Comparison of ENCODE assay signal across 8 cellular contexts in the genomic region with DNA sequence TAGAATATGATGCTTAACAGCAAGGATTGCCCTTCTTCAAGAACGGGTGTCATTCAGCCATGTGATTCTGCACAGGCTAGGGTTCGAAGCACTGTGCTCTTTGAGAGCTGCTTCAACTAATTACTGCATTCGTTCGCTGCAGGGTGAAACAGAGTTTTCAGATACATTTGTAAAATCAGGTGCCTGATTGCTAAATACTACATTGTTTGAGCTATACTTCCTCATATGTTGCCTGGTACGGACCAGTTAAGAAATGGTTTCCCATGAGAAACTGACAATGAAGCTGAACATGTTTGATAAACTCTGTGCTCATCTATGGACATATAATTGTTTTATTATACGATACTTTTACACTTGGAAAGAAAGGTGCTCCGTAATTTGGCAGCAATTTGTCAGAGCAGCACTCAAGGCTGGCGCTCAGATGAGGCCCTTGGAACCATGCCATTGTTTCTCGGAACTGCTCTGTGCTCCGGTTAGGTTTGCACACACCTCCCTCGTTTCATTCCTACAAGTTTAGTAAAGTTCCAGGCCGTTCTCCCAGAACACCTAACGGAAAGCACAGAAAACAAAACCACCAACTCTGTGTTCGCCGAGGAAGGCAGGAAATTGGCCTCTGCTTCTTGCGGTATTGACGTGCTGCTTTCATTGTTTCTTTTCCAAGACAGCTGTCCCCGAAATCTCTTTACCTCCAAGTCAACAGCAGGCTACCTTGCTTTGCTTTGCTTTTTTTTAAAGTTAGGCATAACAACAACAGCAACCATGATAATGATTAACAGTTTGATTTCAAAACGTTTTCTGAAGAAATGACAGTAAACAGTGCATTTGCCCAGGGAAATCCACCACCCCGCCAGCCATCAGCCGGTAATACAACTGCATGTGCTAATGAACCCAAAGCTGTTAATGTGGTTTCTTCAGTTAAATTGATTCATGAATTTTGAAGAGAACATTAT.
DNase-seq lines count a peak whose midpoint lies in the region; ATAC-seq, FAIRE-seq and TF ChIP-seq lines count a peak whose summit lies in the region.

No MANE protein-coding gene starts in this region.

- H3K9ac ChIP-seq in keratinocyte (ENCODE audit: control insufficient read depth, extremely low read depth, insufficient read depth, low read length) = no peak overlapping the region

- H2AFZ ChIP-seq in keratinocyte (ENCODE audit: control insufficient read depth, low read length) = peak overlapping the region; percentile 33

- no peaks in the 10 kb centered on the region for H3K79me2 ChIP-seq in keratinocyte (ENCODE audit: control insufficient read depth, insufficient read depth, low read length)

- DNase-seq in T-helper 1 cell = no peak
- peak; percentile 2 for DNase-seq in WTC11 (ENCODE audit: low spot score)
- no peak for DNase-seq in keratinocyte (ENCODE audit: low read depth, low spot score)
- peak; percentile 24 for DNase-seq in stomach
- DNase-seq in erythroblast (lab: John Stamatoyannopoulos, UW) = no peak
- no peak for DNase-seq in NCI-H82 (lab: John Stamatoyannopoulos, UW)
- no peak for DNase-seq in RPMI8226

- dilution Hi-C loops in keratinocyte (cut with MboI; ENCODE audit: extremely low pct_ligation_motif_present, low sequenced_read_pairs) = no loop called here

- H3K4me1 Mint-ChIP-seq in T-helper 1 cell treated with Interleukin-12 subunit alpha and Interleukin-12 subunit beta and Interleukin-4 antibody, amounts not matched to agents 30 μg/mL and 1 μg/mL, for 36 hours (ENCODE audit: low read depth) = peaks cover 6% of the 10 kb centered on the region
- H3K4me1 Mint-ChIP-seq in WTC11 = peaks cover 8% of the 10 kb centered on the region; the same call in 1 of the 2 replicates

- peaks cover 0 to 3% of the 10 kb centered on the region in 2 experiments for H3K36me3 ChIP-seq in keratinocyte (ENCODE audit: control insufficient read depth in 2 of 2, extremely low read depth in 1 of 2, insufficient read depth in 2 of 2, low read length in 2 of 2)
- peaks cover 10 to 35% (median 29%) of the 10 kb centered on the region in 4 donors for H3K36me3 ChIP-seq in stomach

- H4K20me1 ChIP-seq in keratinocyte (ENCODE audit: control insufficient read depth, extremely low read depth, insufficient read depth, low read length) = no peaks in the 10 kb centered on the region

- intact Hi-C loops in stomach (cut with DNase I; ENCODE audit: low total_unique reads) = no loop called here

- TF ChIP-seq EP300 in stomach (IDR thresholded peaks at IDR 0.05) = no peak

- no peak for TF ChIP-seq CTCF in WTC11 (IDR thresholded peaks at IDR 0.05)
- TF ChIP-seq CTCF in keratinocyte (optimal IDR thresholded peaks at IDR 0.05 in 1 of 3, IDR thresholded peaks at IDR 0.05 in 1 of 3, conservative IDR thresholded peaks at IDR 0.05 in 1 of 3; ENCODE audit: extremely low read depth in 1 of 3, insufficient read depth in 2 of 3, low read length in 3 of 3) = no peak
- no peak for TF ChIP-seq CTCF in stomach (IDR thresholded peaks at IDR 0.05)

- H3K4me1 ChIP-seq in keratinocyte (ENCODE audit: control insufficient read depth, extremely low read depth, insufficient read depth, low read length) (no peaks in the 10 kb centered on the region), stomach (peaks cover 0 to 9% (median 0%) of the 10 kb centered on the region in 4 donors)

- no peaks in the 10 kb centered on the region for H3K9me1 ChIP-seq in keratinocyte (ENCODE audit: control insufficient read depth, extremely low read depth, insufficient read depth, low read length)

- TF ChIP-seq POLR2A in stomach (IDR thresholded peaks at IDR 0.05) (no peak), erythroblast (IDR thresholded peaks at IDR 0.05; ENCODE audit: low read length) (no peak)

- H3K27me3 ChIP-seq in keratinocyte (ENCODE audit: control insufficient read depth, extremely low read depth, insufficient read depth, low read length) (no peaks in the 10 kb centered on the region), stomach (no peaks in the 10 kb centered on the region)

- POLR2A ChIA-PET in WTC11 (lab: Charles Lee) = no interaction called here

- H3K4me3 Mint-ChIP-seq in T-helper 1 cell treated with Interleukin-12 subunit alpha and Interleukin-12 subunit beta and Interleukin-4 antibody, amounts not matched to agents 30 μg/mL and 1 μg/mL, for 36 hours = peak overlapping the region; percentile 44
- H3K4me3 Mint-ChIP-seq in WTC11 = no peak overlapping the region

- no peak for FAIRE-seq in keratinocyte (lab: Jason Lieb, UNC)

- no peaks in the 10 kb centered on the region for H3K9me3 ChIP-seq in keratinocyte (ENCODE audit: control insufficient read depth, low read depth, low read length)
- H3K9me3 ChIP-seq in stomach = peaks cover 0 to 10% (median 4%) of the 10 kb centered on the region in 4 donors

- H3K4me2 ChIP-seq in keratinocyte (ENCODE audit: control insufficient read depth, extremely low read depth, insufficient read depth, low read depth, low read length) = peak overlapping the region; percentile 71

- ATAC-seq in WTC11 = no peak

- H3K4me3 ChIP-seq in keratinocyte (ENCODE audit: control insufficient read depth in 2 of 3, extremely low read depth in 1 of 3, insufficient read depth in 2 of 3, low read depth in 1 of 3, low read length in 3 of 3) (peak overlapping the region in 2 of 3 experiments; percentile 34 to 42), stomach (peak overlapping the region in 1 of 4 donors; percentile 4)

- CTCF ChIA-PET in WTC11 (lab: Charles Lee) = no interaction called here

- WGBS in stomach, 5 donors = 52 to 72% (median 54%) methylated on average over 21 of the region's 21 CpGs

- no peak overlapping the region for H3K27ac ChIP-seq in keratinocyte (ENCODE audit: control insufficient read depth, insufficient read depth, low read length)
- H3K27ac ChIP-seq in stomach = peak overlapping the region in 2 of 5 donors; percentile 14 to 24

- H3K9me3 Mint-ChIP-seq in T-helper 1 cell treated with Interleukin-12 subunit alpha and Interleukin-12 subunit beta and Interleukin-4 antibody, amounts not matched to agents 30 μg/mL and 1 μg/mL, for 36 hours = peaks cover 12% of the 10 kb centered on the region
- H3K9me3 Mint-ChIP-seq in WTC11 = peaks cover 35% of the 10 kb centered on the region

- H3K27me3 Mint-ChIP-seq in T-helper 1 cell treated with Interleukin-12 subunit alpha and Interleukin-12 subunit beta and Interleukin-4 antibody, amounts not matched to agents 30 μg/mL and 1 μg/mL, for 36 hours (ENCODE audit: low read depth) = no peaks in the 10 kb centered on the region
- H3K27me3 Mint-ChIP-seq in WTC11 (ENCODE audit: low read depth) = no peaks in the 10 kb centered on the region

- H3K36me3 Mint-ChIP-seq in T-helper 1 cell treated with Interleukin-12 subunit alpha and Interleukin-12 subunit beta and Interleukin-4 antibody, amounts not matched to agents 30 μg/mL and 1 μg/mL, for 36 hours (ENCODE audit: low read depth) = no peaks in the 10 kb centered on the region
- H3K36me3 Mint-ChIP-seq in WTC11 = peaks cover 26% of the 10 kb centered on the region

- H3K27ac Mint-ChIP-seq in T-helper 1 cell treated with Interleukin-12 subunit alpha and Interleukin-12 subunit beta and Interleukin-4 antibody, amounts not matched to agents 30 μg/mL and 1 μg/mL, for 36 hours = no peak overlapping the region
- no peak overlapping the region for H3K27ac Mint-ChIP-seq in WTC11

TF ChIP-seq in WTC11, 78 proteins besides CTCF, POLR2A, EP300 and RAD21 (continues in another document):
- TF ChIP-seq, protein P1, sequence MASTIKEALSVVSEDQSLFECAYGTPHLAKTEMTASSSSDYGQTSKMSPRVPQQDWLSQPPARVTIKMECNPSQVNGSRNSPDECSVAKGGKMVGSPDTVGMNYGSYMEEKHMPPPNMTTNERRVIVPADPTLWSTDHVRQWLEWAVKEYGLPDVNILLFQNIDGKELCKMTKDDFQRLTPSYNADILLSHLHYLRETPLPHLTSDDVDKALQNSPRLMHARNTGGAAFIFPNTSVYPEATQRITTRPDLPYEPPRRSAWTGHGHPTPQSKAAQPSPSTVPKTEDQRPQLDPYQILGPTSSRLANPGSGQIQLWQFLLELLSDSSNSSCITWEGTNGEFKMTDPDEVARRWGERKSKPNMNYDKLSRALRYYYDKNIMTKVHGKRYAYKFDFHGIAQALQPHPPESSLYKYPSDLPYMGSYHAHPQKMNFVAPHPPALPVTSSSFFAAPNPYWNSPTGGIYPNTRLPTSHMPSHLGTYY (CRISPR knock-in tag; IDR thresholded peaks at IDR 0.05) = no peak
- TF ChIP-seq, protein P2, sequence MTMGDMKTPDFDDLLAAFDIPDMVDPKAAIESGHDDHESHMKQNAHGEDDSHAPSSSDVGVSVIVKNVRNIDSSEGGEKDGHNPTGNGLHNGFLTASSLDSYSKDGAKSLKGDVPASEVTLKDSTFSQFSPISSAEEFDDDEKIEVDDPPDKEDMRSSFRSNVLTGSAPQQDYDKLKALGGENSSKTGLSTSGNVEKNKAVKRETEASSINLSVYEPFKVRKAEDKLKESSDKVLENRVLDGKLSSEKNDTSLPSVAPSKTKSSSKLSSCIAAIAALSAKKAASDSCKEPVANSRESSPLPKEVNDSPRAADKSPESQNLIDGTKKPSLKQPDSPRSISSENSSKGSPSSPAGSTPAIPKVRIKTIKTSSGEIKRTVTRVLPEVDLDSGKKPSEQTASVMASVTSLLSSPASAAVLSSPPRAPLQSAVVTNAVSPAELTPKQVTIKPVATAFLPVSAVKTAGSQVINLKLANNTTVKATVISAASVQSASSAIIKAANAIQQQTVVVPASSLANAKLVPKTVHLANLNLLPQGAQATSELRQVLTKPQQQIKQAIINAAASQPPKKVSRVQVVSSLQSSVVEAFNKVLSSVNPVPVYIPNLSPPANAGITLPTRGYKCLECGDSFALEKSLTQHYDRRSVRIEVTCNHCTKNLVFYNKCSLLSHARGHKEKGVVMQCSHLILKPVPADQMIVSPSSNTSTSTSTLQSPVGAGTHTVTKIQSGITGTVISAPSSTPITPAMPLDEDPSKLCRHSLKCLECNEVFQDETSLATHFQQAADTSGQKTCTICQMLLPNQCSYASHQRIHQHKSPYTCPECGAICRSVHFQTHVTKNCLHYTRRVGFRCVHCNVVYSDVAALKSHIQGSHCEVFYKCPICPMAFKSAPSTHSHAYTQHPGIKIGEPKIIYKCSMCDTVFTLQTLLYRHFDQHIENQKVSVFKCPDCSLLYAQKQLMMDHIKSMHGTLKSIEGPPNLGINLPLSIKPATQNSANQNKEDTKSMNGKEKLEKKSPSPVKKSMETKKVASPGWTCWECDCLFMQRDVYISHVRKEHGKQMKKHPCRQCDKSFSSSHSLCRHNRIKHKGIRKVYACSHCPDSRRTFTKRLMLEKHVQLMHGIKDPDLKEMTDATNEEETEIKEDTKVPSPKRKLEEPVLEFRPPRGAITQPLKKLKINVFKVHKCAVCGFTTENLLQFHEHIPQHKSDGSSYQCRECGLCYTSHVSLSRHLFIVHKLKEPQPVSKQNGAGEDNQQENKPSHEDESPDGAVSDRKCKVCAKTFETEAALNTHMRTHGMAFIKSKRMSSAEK (CRISPR knock-in tag; IDR thresholded peaks at IDR 0.05; ENCODE audit: borderline replicate concordance) = no peak
- no peak for TF ChIP-seq MAX (CRISPR knock-in tag; IDR thresholded peaks at IDR 0.05)
- TF ChIP-seq NR2C2 (CRISPR knock-in tag; IDR thresholded peaks at IDR 0.05) = no peak

Comparison
In these comparisons a context has a peak if more than half of its experiments do, and no peak if none do; other contexts are left out.
1. DNase-seq: peak in WTC11 (single experiment) and stomach (single experiment); none in T-helper 1 cell (0 of 5), keratinocyte (single experiment), erythroblast (0 of 2), NCI-H82 (single experiment) and RPMI8226 (single experiment).